ENCODE assay signal across 16 cellular contexts in the genomic region with DNA sequence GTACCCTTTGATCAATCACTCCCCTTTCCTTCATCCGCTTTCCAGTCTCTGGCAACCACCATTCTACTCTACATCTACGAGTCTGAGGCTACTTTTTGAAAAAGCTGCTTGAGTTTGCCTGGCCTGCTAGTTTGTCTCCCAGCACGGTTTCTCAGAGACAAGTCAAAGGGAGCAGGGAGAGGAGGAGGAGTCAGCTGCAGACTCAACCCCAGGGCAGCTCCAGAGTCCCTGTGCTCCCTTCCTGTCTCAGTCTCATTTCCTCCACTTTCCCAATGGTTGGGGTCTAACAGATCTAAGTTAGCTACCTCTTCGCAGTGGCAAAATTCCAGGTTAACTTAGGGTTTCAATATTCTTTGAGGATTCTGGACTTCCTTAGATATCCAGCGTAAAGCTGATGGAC.
A peak's percentile ranks its signal among the peaks of the same experiment; 100 is the strongest.
DNase-seq lines count a peak whose midpoint lies in the region; FAIRE-seq and TF ChIP-seq lines count a peak whose summit lies in the region.
"Had no signal": no experiment of that assay in that cellular context is flagged by ENCODE, and none has a peak within 500 bp of the region (broad histone marks: within the 10 kb centered on the region; RNA-seq: fewer than 3 reads in every experiment).

No MANE protein-coding gene starts in this region.

- H3K27me3 ChIP-seq in SK-N-SH (ENCODE audit: insufficient read depth) (no peaks in the 10 kb centered on the region), endothelial cell of umbilical vein (ENCODE audit: control insufficient read depth in 2 of 2, insufficient read depth in 2 of 2, low read length in 2 of 2) (no peaks in the 10 kb centered on the region), neural progenitor cell (no peaks in the 10 kb centered on the region)
- H3K27me3 ChIP-seq: BLaER1 had no signal

- POLR2A ChIA-PET in SK-N-SH (lab: Yijun Ruan, JAX) (no interaction called here), endothelial cell of umbilical vein (lab: Charles Lee) (interaction anchor here (0.5 kb wide), 1 partner anchor 263 kb away, joined by 3 read pairs; no protein-coding TSS in a partner anchor)

- H3K9me3 Mint-ChIP-seq in neural progenitor cell, result peaks cover 16% of the 10 kb centered on the region
- H3K9me3 Mint-ChIP-seq: CD8-positive, alpha-beta memory T cell had no signal

- H3K4me2 ChIP-seq in SK-N-SH, result no peak overlapping the region
- no peak overlapping the region for H3K4me2 ChIP-seq in endothelial cell of umbilical vein (ENCODE audit: insufficient read depth, low read length)
- no peak overlapping the region for H3K4me2 ChIP-seq in neural progenitor cell
- H3K4me2 ChIP-seq: BLaER1 had no signal

- H3K9me3 ChIP-seq in SK-N-SH (no peaks in the 10 kb centered on the region), endothelial cell of umbilical vein (replicated peaks; ENCODE audit: control insufficient read depth, insufficient read depth, low read length) (no peaks in the 10 kb centered on the region), neural progenitor cell (ENCODE audit: low read depth) (no peaks in the 10 kb centered on the region)

- no peak overlapping the region for H3K27ac ChIP-seq in SK-N-SH (ENCODE audit: low read depth in 2 of 2, low read length in 1 of 2)
- no peak overlapping the region for H3K27ac ChIP-seq in endothelial cell of umbilical vein (ENCODE audit: insufficient read depth, low read depth, low read length)
- no peak overlapping the region for H3K27ac ChIP-seq in neural progenitor cell
- H3K27ac ChIP-seq: BLaER1 had no signal

- no peaks in the 10 kb centered on the region for H3K79me2 ChIP-seq in SK-N-SH (ENCODE audit: insufficient read depth)
- H3K79me2 ChIP-seq in endothelial cell of umbilical vein (ENCODE audit: control insufficient read depth, insufficient read depth, low read length), result no peaks in the 10 kb centered on the region
- no peaks in the 10 kb centered on the region for H3K79me2 ChIP-seq in neural progenitor cell (ENCODE audit: low read depth)

- H3K36me3 ChIP-seq in SK-N-SH (replicated peaks in 1 of 2; ENCODE audit: control insufficient read depth in 1 of 2, insufficient read depth in 2 of 2, low read length in 1 of 2) (no peaks in the 10 kb centered on the region), endothelial cell of umbilical vein (ENCODE audit: control insufficient read depth in 2 of 2, extremely low read depth in 1 of 2, insufficient read depth in 2 of 2, low read length in 2 of 2) (no peaks in the 10 kb centered on the region), neural progenitor cell (no peaks in the 10 kb centered on the region)
- H3K36me3 ChIP-seq: BLaER1 had no signal

- FAIRE-seq in endothelial cell of umbilical vein (lab: Jason Lieb, UNC), result peak; percentile 31
- FAIRE-seq: G401.6, GM12891, H1 had no signal

- 17% methylated on average over 5 of the region's 5 CpGs for WGBS in SK-N-SH (ENCODE audit: low lambda C conversion rate)

- peaks cover 9% of the 10 kb centered on the region for H3K36me3 Mint-ChIP-seq in neural progenitor cell
- H3K36me3 Mint-ChIP-seq: CD8-positive, alpha-beta memory T cell; IgD-negative memory B cell had no signal

- dilution Hi-C loops in endothelial cell of umbilical vein (cut with MboI; ENCODE audit: extremely low pct_ligation_motif_present, low sequenced_read_pairs), result no loop called here

- no peak overlapping the region for H3K27ac Mint-ChIP-seq in neural progenitor cell
- H3K27ac Mint-ChIP-seq: IgD-negative memory B cell had no signal

- H3K9me1 ChIP-seq in endothelial cell of umbilical vein (replicated peaks; ENCODE audit: control insufficient read depth, extremely low read depth, insufficient read depth, low read length), result no peaks in the 10 kb centered on the region

- H3K4me1 ChIP-seq in SK-N-SH (ENCODE audit: control insufficient read depth in 1 of 2, insufficient read depth in 2 of 2, low read depth in 1 of 2, low read length in 1 of 2), result peaks cover 0 to 10% of the 10 kb centered on the region in 2 experiments; a peak in 2 of 4 replicates
- peaks cover 22% of the 10 kb centered on the region for H3K4me1 ChIP-seq in endothelial cell of umbilical vein (ENCODE audit: control insufficient read depth, extremely low read depth, insufficient read depth, low read length)
- peaks cover 14% of the 10 kb centered on the region for H3K4me1 ChIP-seq in neural progenitor cell
- H3K4me1 ChIP-seq: BLaER1 had no signal

- no peak for TF ChIP-seq RAD21 in SK-N-SH (IDR thresholded peaks at IDR 0.05; ENCODE audit: low read length)

- no peak for TF ChIP-seq EP300 in SK-N-SH (IDR thresholded peaks at IDR 0.05; ENCODE audit: borderline replicate concordance in 1 of 2, low read depth in 1 of 2, low read length in 1 of 2)

- no peak overlapping the region for H3K4me3 ChIP-seq in SK-N-SH (ENCODE audit: low read depth in 2 of 2, low read length in 1 of 2)
- no peak overlapping the region for H3K4me3 ChIP-seq in endothelial cell of umbilical vein (replicated peaks in 1 of 3; ENCODE audit: insufficient read depth in 1 of 3, low read depth in 1 of 3, low read length in 3 of 3)
- H3K4me3 ChIP-seq in neural progenitor cell, result no peak overlapping the region
- H3K4me3 ChIP-seq: BLaER1 had no signal

- DNase-seq in ELF-1 (ENCODE audit: low read depth, low spot score), result peak; percentile 30
- DNase-seq in SK-N-SH, result no peak
- no peak for DNase-seq in endothelial cell of umbilical vein (ENCODE audit: low read depth, low spot score)
- DNase-seq in neural progenitor cell (ENCODE audit: low spot score), result no peak
- DNase-seq in NCI-H1930 (lab: John Stamatoyannopoulos, UW), result no peak
- DNase-seq in RKO (ENCODE audit: low spot score), result no peak
- DNase-seq in T-helper 9 cell, result no peak
- DNase-seq: 8988T; AML-193; CD8-positive, alpha-beta memory T cell; DMS79 had no signal

- intact Hi-C loops in endothelial cell of umbilical vein (cut with micrococcal nuclease), result no loop called here

- peak overlapping the region; percentile 37; the same call in 1 of the 2 replicates for H3K9ac ChIP-seq in SK-N-SH
- no peak overlapping the region for H3K9ac ChIP-seq in endothelial cell of umbilical vein (replicated peaks; ENCODE audit: extremely low read depth, insufficient read depth, low read length)
- no peak overlapping the region for H3K9ac ChIP-seq in neural progenitor cell
- H3K9ac ChIP-seq: BLaER1 had no signal

- H3F3A ChIP-seq in SK-N-SH (replicated peaks; ENCODE audit: insufficient read depth) (peaks cover 35% of the 10 kb centered on the region), neural progenitor cell (ENCODE audit: low read depth) (no peaks in the 10 kb centered on the region)

- CTCF ChIA-PET in SK-N-SH (lab: Yijun Ruan, JAX) (interaction anchor here (2.5 kb wide), 1 partner anchor 20 kb away, joined by 13 read pairs; no protein-coding TSS in a partner anchor), endothelial cell of umbilical vein (lab: Charles Lee) (interaction anchor here (1.2 kb wide), 1 partner anchor 21 kb away, joined by 3 read pairs; no protein-coding TSS in a partner anchor)

- no peak for TF ChIP-seq POLR2A in endothelial cell of umbilical vein (IDR thresholded peaks at IDR 0.05; ENCODE audit: low read depth, low read length)

- H4K20me1 ChIP-seq in SK-N-SH (ENCODE audit: insufficient read depth) (no peaks in the 10 kb centered on the region), endothelial cell of umbilical vein (replicated peaks; ENCODE audit: control insufficient read depth, extremely low read depth, insufficient read depth, low read length) (no peaks in the 10 kb centered on the region), neural progenitor cell (ENCODE audit: low read depth) (no peaks in the 10 kb centered on the region)
- H4K20me1 ChIP-seq: BLaER1 had no signal

- H3K9me2 ChIP-seq in SK-N-SH, result no peaks in the 10 kb centered on the region

- peaks cover 13% of the 10 kb centered on the region for H3K4me1 Mint-ChIP-seq in neural progenitor cell
- H3K4me1 Mint-ChIP-seq: IgD-negative memory B cell had no signal

- peaks cover 5% of the 10 kb centered on the region for H3K27me3 Mint-ChIP-seq in neural progenitor cell (ENCODE audit: insufficient read depth, low read depth)

- no TSS peak for BruUV-seq in endothelial cell of umbilical vein (replicated peaks; lab: Mats Ljungman, UMichigan)

- H3K4me3 Mint-ChIP-seq in neural progenitor cell, result no peak overlapping the region
- H3K4me3 Mint-ChIP-seq: CD8-positive, alpha-beta memory T cell; IgD-negative memory B cell had no signal

- H2AFZ ChIP-seq in SK-N-SH (ENCODE audit: low read depth) (no peak overlapping the region; the same call in 1 of the 2 replicates), endothelial cell of umbilical vein (ENCODE audit: low read depth, low read length) (peak overlapping the region; percentile 52), neural progenitor cell (replicated peaks) (peak overlapping the region; percentile 80)

- no peak for TF ChIP-seq CTCF in SK-N-SH (IDR thresholded peaks at IDR 0.05)
- no peak for TF ChIP-seq CTCF in endothelial cell of umbilical vein (IDR thresholded peaks at IDR 0.05; ENCODE audit: extremely low read depth in 1 of 2, insufficient read depth in 1 of 2, low read depth in 1 of 2, low read length in 2 of 2)
- no peak for TF ChIP-seq CTCF in neural progenitor cell (IDR thresholded peaks at IDR 0.05)

TF ChIP-seq in SK-N-SH, 30 proteins besides CTCF, POLR2A, EP300 and RAD21:
- TF ChIP-seq SIN3A (IDR thresholded peaks at IDR 0.05; ENCODE audit: borderline replicate concordance, low read depth, low read length) (no peak), JUND (IDR thresholded peaks at IDR 0.05) (no peak), CHD2 (IDR thresholded peaks at IDR 0.05; ENCODE audit: low read length, partially characterized antibody) (no peak), ELF1 (IDR thresholded peaks at IDR 0.05) (no peak), NRF1 (IDR thresholded peaks at IDR 0.05; ENCODE audit: low read depth, low read length) (no peak), MXI1 (IDR thresholded peaks at IDR 0.05; ENCODE audit: low read depth, low read length) (no peak), POLR2AphosphoS5 (IDR thresholded peaks at IDR 0.05; ENCODE audit: low read depth, low read length) (no peak), GABPA (IDR thresholded peaks at IDR 0.05; ENCODE audit: low read depth) (no peak), EZH2phosphoT487 (IDR thresholded peaks at IDR 0.05; ENCODE audit: borderline replicate concordance, low read depth) (no peak)

TF ChIP-seq in endothelial cell of umbilical vein, 7 proteins besides CTCF, POLR2A, EP300 and RAD21 (continues in another document):
- TF ChIP-seq JUN (IDR thresholded peaks at IDR 0.05; ENCODE audit: borderline replicate concordance, insufficient read depth, insufficient read length, low read depth), result no peak
- TF ChIP-seq EZH2 (IDR thresholded peaks at IDR 0.05; ENCODE audit: borderline replicate concordance, low read depth, low read length, severe bottlenecking), result no peak
- no peak for TF ChIP-seq FOS (IDR thresholded peaks at IDR 0.05; ENCODE audit: borderline replicate concordance, insufficient read depth, low read length)
- no peak for TF ChIP-seq POLR2AphosphoS5 (IDR thresholded peaks at IDR 0.05; ENCODE audit: insufficient read depth, low read depth, low read length)
- TF ChIP-seq, protein P1, sequence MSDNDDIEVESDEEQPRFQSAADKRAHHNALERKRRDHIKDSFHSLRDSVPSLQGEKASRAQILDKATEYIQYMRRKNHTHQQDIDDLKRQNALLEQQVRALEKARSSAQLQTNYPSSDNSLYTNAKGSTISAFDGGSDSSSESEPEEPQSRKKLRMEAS (IDR thresholded peaks at IDR 0.05; ENCODE audit: insufficient read depth, insufficient read length), result no peak
- no peak for TF ChIP-seq GATA2 (IDR thresholded peaks at IDR 0.05; ENCODE audit: insufficient read depth, insufficient read length, low read depth, low read length)
